ENCODE assay signal across 1 cellular context in the genomic region with DNA sequence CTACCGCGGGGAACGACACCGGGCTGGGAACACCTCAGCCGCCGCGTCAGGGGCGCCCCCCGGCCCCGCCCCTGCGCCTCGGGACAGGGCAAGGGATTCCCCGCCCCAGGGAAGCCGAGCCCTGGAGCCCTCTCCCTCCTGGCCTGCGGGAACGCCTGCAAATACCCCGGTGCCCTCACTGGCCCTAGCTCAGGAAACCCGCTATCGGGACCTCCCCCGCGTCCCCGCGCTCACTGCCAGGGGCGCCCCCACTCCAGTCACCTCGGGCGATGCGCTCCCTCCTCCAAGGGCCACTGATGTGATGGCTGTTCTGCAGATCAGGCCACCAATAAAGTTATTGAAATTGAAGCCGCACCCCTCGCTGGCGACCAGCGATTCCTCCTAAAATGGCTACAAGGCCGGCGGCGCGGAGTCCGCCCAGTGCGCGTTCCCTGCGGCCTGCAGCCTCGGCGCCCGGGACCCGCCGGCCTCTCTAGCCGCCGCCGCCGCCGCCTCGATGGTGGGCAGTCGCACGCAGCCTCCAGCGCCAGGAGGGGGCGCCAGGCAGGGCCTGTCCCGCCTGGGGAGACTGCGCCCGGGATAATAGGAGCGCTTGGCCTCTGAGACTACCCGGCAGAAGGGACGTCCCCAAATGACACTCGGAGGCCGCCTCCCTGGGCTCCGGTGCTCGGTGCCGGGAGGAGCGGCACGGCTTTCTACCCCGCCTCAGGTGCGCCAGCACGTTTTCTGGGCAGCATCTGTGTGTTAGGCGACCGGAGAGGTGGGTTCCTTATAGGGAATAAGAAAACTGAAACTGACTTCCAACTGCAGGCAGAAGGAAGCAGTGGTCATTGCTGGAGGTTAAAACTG.
A peak's percentile ranks its signal among the peaks of the same experiment; 100 is the strongest.
TF ChIP-seq lines count a peak whose summit lies in the region.

A gene with protein sequence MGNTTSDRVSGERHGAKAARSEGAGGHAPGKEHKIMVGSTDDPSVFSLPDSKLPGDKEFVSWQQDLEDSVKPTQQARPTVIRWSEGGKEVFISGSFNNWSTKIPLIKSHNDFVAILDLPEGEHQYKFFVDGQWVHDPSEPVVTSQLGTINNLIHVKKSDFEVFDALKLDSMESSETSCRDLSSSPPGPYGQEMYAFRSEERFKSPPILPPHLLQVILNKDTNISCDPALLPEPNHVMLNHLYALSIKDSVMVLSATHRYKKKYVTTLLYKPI (minus strand): TSS at position 303 of the 849 bp plus-strand sequence. CDS start 326 bp downstream, outside the sequence.

TF ChIP-seq in WTC11, 78 proteins besides CTCF, POLR2A, EP300 and RAD21 (continued from another document and continues in another):
- TF ChIP-seq, protein P1, sequence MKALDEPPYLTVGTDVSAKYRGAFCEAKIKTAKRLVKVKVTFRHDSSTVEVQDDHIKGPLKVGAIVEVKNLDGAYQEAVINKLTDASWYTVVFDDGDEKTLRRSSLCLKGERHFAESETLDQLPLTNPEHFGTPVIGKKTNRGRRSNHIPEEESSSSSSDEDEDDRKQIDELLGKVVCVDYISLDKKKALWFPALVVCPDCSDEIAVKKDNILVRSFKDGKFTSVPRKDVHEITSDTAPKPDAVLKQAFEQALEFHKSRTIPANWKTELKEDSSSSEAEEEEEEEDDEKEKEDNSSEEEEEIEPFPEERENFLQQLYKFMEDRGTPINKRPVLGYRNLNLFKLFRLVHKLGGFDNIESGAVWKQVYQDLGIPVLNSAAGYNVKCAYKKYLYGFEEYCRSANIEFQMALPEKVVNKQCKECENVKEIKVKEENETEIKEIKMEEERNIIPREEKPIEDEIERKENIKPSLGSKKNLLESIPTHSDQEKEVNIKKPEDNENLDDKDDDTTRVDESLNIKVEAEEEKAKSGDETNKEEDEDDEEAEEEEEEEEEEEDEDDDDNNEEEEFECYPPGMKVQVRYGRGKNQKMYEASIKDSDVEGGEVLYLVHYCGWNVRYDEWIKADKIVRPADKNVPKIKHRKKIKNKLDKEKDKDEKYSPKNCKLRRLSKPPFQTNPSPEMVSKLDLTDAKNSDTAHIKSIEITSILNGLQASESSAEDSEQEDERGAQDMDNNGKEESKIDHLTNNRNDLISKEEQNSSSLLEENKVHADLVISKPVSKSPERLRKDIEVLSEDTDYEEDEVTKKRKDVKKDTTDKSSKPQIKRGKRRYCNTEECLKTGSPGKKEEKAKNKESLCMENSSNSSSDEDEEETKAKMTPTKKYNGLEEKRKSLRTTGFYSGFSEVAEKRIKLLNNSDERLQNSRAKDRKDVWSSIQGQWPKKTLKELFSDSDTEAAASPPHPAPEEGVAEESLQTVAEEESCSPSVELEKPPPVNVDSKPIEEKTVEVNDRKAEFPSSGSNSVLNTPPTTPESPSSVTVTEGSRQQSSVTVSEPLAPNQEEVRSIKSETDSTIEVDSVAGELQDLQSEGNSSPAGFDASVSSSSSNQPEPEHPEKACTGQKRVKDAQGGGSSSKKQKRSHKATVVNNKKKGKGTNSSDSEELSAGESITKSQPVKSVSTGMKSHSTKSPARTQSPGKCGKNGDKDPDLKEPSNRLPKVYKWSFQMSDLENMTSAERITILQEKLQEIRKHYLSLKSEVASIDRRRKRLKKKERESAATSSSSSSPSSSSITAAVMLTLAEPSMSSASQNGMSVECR (CRISPR knock-in tag; IDR thresholded peaks at IDR 0.05; ENCODE audit: borderline replicate concordance): no peak
- TF ChIP-seq GTF2I (CRISPR knock-in tag; conservative IDR thresholded peaks at IDR 0.05) (no peak), ATF1 (CRISPR knock-in tag; IDR thresholded peaks at IDR 0.05) (no peak), NR2C2 (CRISPR knock-in tag; IDR thresholded peaks at IDR 0.05) (no peak), JAZF1 (CRISPR knock-in tag; IDR thresholded peaks at IDR 0.05) (no peak), EMX1 (CRISPR knock-in tag; IDR thresholded peaks at IDR 0.05) (no peak), ZNF317 (CRISPR knock-in tag; IDR thresholded peaks at IDR 0.05; ENCODE audit: borderline replicate concordance, low read depth) (no peak), ZNF219 (CRISPR knock-in tag; IDR thresholded peaks at IDR 0.05; ENCODE audit: borderline replicate concordance) (no peak), ZNF423 (CRISPR knock-in tag; IDR thresholded peaks at IDR 0.05) (no peak), OVOL2 (CRISPR knock-in tag; IDR thresholded peaks at IDR 0.05; ENCODE audit: borderline replicate concordance) (no peak), ZNF121 (CRISPR knock-in tag; IDR thresholded peaks at IDR 0.05) (no peak), SMAD4 (CRISPR knock-in tag; IDR thresholded peaks at IDR 0.05) (peak; percentile 80; the same call in 1 of the 2 replicates), CREM (CRISPR knock-in tag; IDR thresholded peaks at IDR 0.05) (peak; percentile 27; the same call in 1 of the 2 replicates), TEAD1 (CRISPR knock-in tag; IDR thresholded peaks at IDR 0.05) (0 out of 2 replicates have a peak, but pooled peaks have one; percentile 14), SMAD3 (CRISPR knock-in tag; IDR thresholded peaks at IDR 0.05; ENCODE audit: borderline replicate concordance) (no peak), CBFB (CRISPR knock-in tag; IDR thresholded peaks at IDR 0.05; ENCODE audit: low read depth) (no peak), NFE2L1 (CRISPR knock-in tag; IDR thresholded peaks at IDR 0.05) (no peak), MXD4 (CRISPR knock-in tag; IDR thresholded peaks at IDR 0.05; ENCODE audit: borderline replicate concordance) (no peak), KAT7 (CRISPR knock-in tag; IDR thresholded peaks at IDR 0.05; ENCODE audit: borderline replicate concordance) (no peak), NR1H2 (CRISPR knock-in tag; IDR thresholded peaks at IDR 0.05) (no peak)
- TF ChIP-seq, protein P2, sequence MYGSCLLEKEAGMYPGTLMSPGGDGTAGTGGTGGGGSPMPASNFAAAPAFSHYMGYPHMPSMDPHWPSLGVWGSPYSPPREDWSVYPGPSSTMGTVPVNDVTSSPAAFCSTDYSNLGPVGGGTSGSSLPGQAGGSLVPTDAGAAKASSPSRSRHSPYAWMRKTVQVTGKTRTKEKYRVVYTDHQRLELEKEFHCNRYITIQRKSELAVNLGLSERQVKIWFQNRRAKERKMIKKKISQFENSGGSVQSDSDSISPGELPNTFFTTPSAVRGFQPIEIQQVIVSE (CRISPR knock-in tag; IDR thresholded peaks at IDR 0.05; ENCODE audit: borderline replicate concordance): no peak
- TF ChIP-seq, protein P3, sequence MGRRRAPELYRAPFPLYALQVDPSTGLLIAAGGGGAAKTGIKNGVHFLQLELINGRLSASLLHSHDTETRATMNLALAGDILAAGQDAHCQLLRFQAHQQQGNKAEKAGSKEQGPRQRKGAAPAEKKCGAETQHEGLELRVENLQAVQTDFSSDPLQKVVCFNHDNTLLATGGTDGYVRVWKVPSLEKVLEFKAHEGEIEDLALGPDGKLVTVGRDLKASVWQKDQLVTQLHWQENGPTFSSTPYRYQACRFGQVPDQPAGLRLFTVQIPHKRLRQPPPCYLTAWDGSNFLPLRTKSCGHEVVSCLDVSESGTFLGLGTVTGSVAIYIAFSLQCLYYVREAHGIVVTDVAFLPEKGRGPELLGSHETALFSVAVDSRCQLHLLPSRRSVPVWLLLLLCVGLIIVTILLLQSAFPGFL (CRISPR knock-in tag; IDR thresholded peaks at IDR 0.05; ENCODE audit: borderline replicate concordance): no peak
- TF ChIP-seq, protein P4, sequence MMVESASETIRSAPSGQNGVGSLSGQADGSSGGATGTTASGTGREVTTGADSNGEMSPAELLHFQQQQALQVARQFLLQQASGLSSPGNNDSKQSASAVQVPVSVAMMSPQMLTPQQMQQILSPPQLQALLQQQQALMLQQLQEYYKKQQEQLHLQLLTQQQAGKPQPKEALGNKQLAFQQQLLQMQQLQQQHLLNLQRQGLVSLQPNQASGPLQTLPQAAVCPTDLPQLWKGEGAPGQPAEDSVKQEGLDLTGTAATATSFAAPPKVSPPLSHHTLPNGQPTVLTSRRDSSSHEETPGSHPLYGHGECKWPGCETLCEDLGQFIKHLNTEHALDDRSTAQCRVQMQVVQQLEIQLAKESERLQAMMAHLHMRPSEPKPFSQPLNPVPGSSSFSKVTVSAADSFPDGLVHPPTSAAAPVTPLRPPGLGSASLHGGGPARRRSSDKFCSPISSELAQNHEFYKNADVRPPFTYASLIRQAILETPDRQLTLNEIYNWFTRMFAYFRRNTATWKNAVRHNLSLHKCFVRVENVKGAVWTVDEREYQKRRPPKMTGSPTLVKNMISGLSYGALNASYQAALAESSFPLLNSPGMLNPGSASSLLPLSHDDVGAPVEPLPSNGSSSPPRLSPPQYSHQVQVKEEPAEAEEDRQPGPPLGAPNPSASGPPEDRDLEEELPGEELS (CRISPR knock-in tag; IDR thresholded peaks at IDR 0.05): no peak; the same call in 1 of the 2 replicates
- TF ChIP-seq, protein P5, sequence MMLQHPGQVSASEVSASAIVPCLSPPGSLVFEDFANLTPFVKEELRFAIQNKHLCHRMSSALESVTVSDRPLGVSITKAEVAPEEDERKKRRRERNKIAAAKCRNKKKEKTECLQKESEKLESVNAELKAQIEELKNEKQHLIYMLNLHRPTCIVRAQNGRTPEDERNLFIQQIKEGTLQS (CRISPR knock-in tag; conservative IDR thresholded peaks at IDR 0.05): no peak
- TF ChIP-seq, protein P6, sequence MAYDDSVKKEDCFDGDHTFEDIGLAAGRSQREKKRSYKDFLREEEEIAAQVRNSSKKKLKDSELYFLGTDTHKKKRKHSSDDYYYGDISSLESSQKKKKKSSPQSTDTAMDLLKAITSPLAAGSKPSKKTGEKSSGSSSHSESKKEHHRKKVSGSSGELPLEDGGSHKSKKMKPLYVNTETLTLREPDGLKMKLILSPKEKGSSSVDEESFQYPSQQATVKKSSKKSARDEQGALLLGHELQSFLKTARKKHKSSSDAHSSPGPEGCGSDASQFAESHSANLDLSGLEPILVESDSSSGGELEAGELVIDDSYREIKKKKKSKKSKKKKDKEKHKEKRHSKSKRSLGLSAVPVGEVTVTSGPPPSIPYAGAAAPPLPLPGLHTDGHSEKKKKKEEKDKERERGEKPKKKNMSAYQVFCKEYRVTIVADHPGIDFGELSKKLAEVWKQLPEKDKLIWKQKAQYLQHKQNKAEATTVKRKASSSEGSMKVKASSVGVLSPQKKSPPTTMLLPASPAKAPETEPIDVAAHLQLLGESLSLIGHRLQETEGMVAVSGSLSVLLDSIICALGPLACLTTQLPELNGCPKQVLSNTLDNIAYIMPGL (CRISPR knock-in tag; IDR thresholded peaks at IDR 0.05): peak; percentile 96
- TF ChIP-seq, protein P7, sequence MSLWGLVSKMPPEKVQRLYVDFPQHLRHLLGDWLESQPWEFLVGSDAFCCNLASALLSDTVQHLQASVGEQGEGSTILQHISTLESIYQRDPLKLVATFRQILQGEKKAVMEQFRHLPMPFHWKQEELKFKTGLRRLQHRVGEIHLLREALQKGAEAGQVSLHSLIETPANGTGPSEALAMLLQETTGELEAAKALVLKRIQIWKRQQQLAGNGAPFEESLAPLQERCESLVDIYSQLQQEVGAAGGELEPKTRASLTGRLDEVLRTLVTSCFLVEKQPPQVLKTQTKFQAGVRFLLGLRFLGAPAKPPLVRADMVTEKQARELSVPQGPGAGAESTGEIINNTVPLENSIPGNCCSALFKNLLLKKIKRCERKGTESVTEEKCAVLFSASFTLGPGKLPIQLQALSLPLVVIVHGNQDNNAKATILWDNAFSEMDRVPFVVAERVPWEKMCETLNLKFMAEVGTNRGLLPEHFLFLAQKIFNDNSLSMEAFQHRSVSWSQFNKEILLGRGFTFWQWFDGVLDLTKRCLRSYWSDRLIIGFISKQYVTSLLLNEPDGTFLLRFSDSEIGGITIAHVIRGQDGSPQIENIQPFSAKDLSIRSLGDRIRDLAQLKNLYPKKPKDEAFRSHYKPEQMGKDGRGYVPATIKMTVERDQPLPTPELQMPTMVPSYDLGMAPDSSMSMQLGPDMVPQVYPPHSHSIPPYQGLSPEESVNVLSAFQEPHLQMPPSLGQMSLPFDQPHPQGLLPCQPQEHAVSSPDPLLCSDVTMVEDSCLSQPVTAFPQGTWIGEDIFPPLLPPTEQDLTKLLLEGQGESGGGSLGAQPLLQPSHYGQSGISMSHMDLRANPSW (CRISPR knock-in tag; conservative IDR thresholded peaks at IDR 0.05; ENCODE audit: low read depth): no peak
- TF ChIP-seq, protein P8, sequence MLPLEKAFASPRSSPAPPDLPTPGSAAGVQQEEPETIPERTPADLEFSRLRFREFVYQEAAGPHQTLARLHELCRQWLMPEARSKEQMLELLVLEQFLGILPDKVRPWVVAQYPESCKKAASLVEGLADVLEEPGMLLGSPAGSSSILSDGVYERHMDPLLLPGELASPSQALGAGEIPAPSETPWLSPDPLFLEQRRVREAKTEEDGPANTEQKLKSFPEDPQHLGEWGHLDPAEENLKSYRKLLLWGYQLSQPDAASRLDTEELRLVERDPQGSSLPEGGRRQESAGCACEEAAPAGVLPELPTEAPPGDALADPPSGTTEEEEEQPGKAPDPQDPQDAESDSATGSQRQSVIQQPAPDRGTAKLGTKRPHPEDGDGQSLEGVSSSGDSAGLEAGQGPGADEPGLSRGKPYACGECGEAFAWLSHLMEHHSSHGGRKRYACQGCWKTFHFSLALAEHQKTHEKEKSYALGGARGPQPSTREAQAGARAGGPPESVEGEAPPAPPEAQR (CRISPR knock-in tag; IDR thresholded peaks at IDR 0.05): no peak
- TF ChIP-seq, protein P9, sequence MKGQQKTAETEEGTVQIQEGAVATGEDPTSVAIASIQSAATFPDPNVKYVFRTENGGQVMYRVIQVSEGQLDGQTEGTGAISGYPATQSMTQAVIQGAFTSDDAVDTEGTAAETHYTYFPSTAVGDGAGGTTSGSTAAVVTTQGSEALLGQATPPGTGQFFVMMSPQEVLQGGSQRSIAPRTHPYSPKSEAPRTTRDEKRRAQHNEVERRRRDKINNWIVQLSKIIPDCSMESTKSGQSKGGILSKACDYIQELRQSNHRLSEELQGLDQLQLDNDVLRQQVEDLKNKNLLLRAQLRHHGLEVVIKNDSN (CRISPR knock-in tag; IDR thresholded peaks at IDR 0.05): no peak
- TF ChIP-seq, protein P10, sequence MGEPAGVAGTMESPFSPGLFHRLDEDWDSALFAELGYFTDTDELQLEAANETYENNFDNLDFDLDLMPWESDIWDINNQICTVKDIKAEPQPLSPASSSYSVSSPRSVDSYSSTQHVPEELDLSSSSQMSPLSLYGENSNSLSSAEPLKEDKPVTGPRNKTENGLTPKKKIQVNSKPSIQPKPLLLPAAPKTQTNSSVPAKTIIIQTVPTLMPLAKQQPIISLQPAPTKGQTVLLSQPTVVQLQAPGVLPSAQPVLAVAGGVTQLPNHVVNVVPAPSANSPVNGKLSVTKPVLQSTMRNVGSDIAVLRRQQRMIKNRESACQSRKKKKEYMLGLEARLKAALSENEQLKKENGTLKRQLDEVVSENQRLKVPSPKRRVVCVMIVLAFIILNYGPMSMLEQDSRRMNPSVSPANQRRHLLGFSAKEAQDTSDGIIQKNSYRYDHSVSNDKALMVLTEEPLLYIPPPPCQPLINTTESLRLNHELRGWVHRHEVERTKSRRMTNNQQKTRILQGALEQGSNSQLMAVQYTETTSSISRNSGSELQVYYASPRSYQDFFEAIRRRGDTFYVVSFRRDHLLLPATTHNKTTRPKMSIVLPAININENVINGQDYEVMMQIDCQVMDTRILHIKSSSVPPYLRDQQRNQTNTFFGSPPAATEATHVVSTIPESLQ (CRISPR knock-in tag; IDR thresholded peaks at IDR 0.05): no peak
